Comparison of ENCODE assay signal across 1 cellular context in the genomic region with DNA sequence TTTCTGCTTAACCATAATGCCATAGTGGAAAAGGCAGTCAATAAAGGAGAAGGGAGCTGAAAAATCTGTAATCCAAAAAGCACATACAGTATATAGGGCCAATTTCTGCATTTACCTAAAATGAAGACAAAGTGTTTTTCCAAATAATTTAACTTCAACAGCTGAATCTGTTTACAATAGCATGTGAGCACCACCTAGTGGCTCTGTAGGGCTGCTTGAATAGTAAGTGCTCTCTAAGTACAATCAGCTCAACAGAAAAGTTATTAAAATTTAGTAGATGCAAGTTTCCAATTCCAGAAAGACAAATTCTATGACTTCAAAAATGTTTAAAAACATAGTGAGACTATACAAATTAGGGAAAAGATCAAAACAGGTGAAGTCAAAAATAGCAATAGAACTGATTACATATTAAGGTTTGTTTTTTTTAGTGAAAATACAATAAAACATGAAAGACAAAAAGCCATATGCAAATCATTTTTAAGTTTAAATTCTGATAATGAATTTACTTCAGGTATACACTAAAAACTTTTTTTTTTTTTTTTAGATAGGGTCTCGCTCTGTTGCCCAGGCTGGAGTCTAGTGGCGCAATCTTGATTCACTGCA.
TF ChIP-seq lines count a peak whose summit lies in the region.

No MANE protein-coding gene starts in this region.

TF ChIP-seq in HEK293, 187 proteins besides CTCF, POLR2A, EP300 and RAD21 (continued from another document):
- no peak for TF ChIP-seq SP2 (tag by site-specific recombination; IDR thresholded peaks at IDR 0.05)
- no peak for TF ChIP-seq ZNF571 (tag by site-specific recombination; IDR thresholded peaks at IDR 0.05)
- TF ChIP-seq ZNF394 (tag by site-specific recombination; IDR thresholded peaks at IDR 0.05; ENCODE audit: borderline replicate concordance) = no peak
- TF ChIP-seq ZNF621 (tag by site-specific recombination; IDR thresholded peaks at IDR 0.05) = no peak
- no peak for TF ChIP-seq ZNF747 (tag by site-specific recombination; IDR thresholded peaks at IDR 0.05)
- TF ChIP-seq ZNF214 (tag by site-specific recombination; IDR thresholded peaks at IDR 0.05; ENCODE audit: borderline replicate concordance) = no peak
- TF ChIP-seq, protein P1, sequence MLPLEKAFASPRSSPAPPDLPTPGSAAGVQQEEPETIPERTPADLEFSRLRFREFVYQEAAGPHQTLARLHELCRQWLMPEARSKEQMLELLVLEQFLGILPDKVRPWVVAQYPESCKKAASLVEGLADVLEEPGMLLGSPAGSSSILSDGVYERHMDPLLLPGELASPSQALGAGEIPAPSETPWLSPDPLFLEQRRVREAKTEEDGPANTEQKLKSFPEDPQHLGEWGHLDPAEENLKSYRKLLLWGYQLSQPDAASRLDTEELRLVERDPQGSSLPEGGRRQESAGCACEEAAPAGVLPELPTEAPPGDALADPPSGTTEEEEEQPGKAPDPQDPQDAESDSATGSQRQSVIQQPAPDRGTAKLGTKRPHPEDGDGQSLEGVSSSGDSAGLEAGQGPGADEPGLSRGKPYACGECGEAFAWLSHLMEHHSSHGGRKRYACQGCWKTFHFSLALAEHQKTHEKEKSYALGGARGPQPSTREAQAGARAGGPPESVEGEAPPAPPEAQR (tag by site-specific recombination; IDR thresholded peaks at IDR 0.05) = no peak
- TF ChIP-seq ZNF324 (tag by site-specific recombination; IDR thresholded peaks at IDR 0.05) = no peak
- no peak for TF ChIP-seq ZSCAN16 (tag by site-specific recombination; IDR thresholded peaks at IDR 0.05)
- no peak for TF ChIP-seq KLF7 (tag by site-specific recombination; IDR thresholded peaks at IDR 0.05; ENCODE audit: borderline replicate concordance)
- TF ChIP-seq ZNF114 (tag by site-specific recombination; IDR thresholded peaks at IDR 0.05) = no peak
- no peak for TF ChIP-seq MZF1 (tag by site-specific recombination; IDR thresholded peaks at IDR 0.05; ENCODE audit: borderline replicate concordance)
- TF ChIP-seq SP7 (tag by site-specific recombination; IDR thresholded peaks at IDR 0.05) = 0 out of 2 replicates have a peak, but pooled peaks have one; percentile 11
- no peak for TF ChIP-seq SETDB1 (IDR thresholded peaks at IDR 0.05; ENCODE audit: insufficient read length, low read length)
- TF ChIP-seq ZXDB (tag by site-specific recombination; IDR thresholded peaks at IDR 0.05) = no peak
- TF ChIP-seq, protein P2, sequence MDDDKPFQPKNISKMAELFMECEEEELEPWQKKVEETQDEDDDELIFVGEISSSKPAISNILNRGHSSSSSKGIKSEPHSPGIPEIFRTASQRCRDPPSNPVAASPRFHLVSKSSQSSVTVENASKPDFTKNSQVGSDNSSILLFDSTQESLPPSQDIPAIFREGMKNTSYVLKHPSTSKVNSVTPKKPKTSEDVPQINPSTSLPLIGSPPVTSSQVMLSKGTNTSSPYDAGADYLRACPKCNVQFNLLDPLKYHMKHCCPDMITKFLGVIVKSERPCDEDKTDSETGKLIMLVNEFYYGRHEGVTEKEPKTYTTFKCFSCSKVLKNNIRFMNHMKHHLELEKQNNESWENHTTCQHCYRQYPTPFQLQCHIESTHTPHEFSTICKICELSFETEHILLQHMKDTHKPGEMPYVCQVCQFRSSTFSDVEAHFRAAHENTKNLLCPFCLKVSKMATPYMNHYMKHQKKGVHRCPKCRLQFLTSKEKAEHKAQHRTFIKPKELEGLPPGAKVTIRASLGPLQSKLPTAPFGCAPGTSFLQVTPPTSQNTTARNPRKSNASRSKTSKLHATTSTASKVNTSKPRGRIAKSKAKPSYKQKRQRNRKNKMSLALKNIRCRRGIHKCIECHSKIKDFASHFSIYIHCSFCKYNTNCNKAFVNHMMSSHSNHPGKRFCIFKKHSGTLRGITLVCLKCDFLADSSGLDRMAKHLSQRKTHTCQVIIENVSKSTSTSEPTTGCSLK (tag by site-specific recombination; IDR thresholded peaks at IDR 0.05) = no peak
- TF ChIP-seq ZNF274 (IDR thresholded peaks at IDR 0.05; ENCODE audit: low read length) = no peak
- TF ChIP-seq ZNF274 (tag by site-specific recombination; IDR thresholded peaks at IDR 0.05; ENCODE audit: borderline replicate concordance) = no peak
- no peak for TF ChIP-seq TCF7L2 (IDR thresholded peaks at IDR 0.05; ENCODE audit: borderline replicate concordance, low read depth, low read length)
- TF ChIP-seq, protein P3, sequence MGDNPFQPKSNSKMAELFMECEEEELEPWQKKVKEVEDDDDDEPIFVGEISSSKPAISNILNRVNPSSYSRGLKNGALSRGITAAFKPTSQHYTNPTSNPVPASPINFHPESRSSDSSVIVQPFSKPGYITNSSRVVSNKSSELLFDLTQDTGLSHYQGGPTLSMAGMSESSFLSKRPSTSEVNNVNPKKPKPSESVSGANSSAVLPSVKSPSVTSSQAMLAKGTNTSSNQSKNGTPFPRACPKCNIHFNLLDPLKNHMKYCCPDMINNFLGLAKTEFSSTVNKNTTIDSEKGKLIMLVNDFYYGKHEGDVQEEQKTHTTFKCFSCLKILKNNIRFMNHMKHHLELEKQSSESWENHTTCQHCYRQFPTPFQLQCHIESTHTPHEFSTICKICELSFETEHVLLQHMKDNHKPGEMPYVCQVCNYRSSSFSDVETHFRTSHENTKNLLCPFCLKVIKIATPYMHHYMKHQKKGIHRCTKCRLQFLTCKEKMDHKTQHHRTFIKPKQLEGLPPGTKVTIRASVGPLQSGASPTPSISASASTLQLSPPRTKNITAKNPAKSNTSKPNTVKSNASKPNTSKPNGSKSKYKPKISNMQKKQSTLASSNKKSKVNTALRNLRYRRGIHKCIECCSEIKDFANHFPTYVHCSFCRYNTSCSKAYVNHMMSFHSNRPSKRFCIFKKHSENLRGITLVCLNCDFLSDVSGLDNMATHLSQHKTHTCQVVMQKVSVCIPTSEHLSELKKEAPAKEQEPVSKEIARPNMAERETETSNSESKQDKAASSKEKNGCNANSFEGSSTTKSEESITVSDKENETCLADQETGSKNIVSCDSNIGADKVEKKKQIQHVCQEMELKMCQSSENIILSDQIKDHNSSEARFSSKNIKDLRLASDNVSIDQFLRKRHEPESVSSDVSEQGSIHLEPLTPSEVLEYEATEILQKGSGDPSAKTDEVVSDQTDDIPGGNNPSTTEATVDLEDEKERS (tag by site-specific recombination; IDR thresholded peaks at IDR 0.05) = no peak
- TF ChIP-seq MYNN (tag by site-specific recombination; IDR thresholded peaks at IDR 0.05; ENCODE audit: borderline replicate concordance) = no peak
- TF ChIP-seq ZNF654 (tag by site-specific recombination; IDR thresholded peaks at IDR 0.05; ENCODE audit: low read depth) = peak; percentile 93
- TF ChIP-seq, protein P4, sequence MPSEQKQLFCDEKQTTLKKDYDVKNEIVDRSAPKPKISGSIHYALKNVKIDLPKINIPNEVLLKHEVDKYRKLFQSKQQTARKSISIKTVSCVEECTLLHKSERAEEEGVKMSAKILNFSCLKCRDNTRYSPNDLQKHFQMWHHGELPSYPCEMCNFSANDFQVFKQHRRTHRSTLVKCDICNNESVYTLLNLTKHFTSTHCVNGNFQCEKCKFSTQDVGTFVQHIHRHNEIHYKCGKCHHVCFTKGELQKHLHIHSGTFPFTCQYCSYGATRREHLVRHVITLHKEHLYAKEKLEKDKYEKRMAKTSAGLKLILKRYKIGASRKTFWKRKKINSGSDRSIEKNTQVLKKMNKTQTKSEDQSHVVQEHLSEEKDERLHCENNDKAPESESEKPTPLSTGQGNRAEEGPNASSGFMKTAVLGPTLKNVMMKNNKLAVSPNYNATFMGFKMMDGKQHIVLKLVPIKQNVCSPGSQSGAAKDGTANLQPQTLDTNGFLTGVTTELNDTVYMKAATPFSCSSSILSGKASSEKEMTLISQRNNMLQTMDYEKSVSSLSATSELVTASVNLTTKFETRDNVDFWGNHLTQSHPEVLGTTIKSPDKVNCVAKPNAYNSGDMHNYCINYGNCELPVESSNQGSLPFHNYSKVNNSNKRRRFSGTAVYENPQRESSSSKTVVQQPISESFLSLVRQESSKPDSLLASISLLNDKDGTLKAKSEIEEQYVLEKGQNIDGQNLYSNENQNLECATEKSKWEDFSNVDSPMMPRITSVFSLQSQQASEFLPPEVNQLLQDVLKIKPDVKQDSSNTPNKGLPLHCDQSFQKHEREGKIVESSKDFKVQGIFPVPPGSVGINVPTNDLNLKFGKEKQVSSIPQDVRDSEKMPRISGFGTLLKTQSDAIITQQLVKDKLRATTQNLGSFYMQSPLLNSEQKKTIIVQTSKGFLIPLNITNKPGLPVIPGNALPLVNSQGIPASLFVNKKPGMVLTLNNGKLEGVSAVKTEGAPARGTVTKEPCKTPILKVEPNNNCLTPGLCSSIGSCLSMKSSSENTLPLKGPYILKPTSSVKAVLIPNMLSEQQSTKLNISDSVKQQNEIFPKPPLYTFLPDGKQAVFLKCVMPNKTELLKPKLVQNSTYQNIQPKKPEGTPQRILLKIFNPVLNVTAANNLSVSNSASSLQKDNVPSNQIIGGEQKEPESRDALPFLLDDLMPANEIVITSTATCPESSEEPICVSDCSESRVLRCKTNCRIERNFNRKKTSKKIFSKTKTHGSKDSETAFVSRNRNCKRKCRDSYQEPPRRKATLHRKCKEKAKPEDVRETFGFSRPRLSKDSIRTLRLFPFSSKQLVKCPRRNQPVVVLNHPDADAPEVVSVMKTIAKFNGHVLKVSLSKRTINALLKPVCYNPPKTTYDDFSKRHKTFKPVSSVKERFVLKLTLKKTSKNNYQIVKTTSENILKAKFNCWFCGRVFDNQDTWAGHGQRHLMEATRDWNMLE (tag by site-specific recombination; conservative IDR thresholded peaks at IDR 0.05; ENCODE audit: low read depth) = 0 out of 2 replicates have a peak, but pooled peaks have one; percentile 22
- no peak for TF ChIP-seq ZNF433 (tag by site-specific recombination; IDR thresholded peaks at IDR 0.05; ENCODE audit: low read depth)
- no peak for TF ChIP-seq ZNF146 (tag by site-specific recombination; IDR thresholded peaks at IDR 0.05)
- TF ChIP-seq YY1 (tag by site-specific recombination; IDR thresholded peaks at IDR 0.05) = no peak
- TF ChIP-seq KLF8 (tag by site-specific recombination; IDR thresholded peaks at IDR 0.05) = 0 out of 2 replicates have a peak, but pooled peaks have one; percentile 34
- TF ChIP-seq SCRT2 (tag by site-specific recombination; IDR thresholded peaks at IDR 0.05) = peak; percentile 63; the same call in 1 of the 2 replicates
- TF ChIP-seq, protein P5, sequence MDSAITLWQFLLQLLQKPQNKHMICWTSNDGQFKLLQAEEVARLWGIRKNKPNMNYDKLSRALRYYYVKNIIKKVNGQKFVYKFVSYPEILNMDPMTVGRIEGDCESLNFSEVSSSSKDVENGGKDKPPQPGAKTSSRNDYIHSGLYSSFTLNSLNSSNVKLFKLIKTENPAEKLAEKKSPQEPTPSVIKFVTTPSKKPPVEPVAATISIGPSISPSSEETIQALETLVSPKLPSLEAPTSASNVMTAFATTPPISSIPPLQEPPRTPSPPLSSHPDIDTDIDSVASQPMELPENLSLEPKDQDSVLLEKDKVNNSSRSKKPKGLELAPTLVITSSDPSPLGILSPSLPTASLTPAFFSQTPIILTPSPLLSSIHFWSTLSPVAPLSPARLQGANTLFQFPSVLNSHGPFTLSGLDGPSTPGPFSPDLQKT (IDR thresholded peaks at IDR 0.05; ENCODE audit: borderline replicate concordance, low read depth, low read length) = no peak
- no peak for TF ChIP-seq FEZF1 (tag by site-specific recombination; IDR thresholded peaks at IDR 0.05)
- TF ChIP-seq ZNF174 (tag by site-specific recombination; IDR thresholded peaks at IDR 0.05) = no peak
